Comparison of ENCODE assay signal across 13 cellular contexts in genomic region chr10:74032900-74033655, GRCh38. TPM values are rescaled to one million over a fixed set of nuclear protein-coding genes. Genes with fewer than 3 reads are reported as not detected.
DNase-seq lines count a peak whose midpoint lies in the region; ATAC-seq, FAIRE-seq and TF ChIP-seq lines count a peak whose summit lies in the region.
"Had no signal": no experiment of that assay in that cellular context is flagged by ENCODE, and none has a peak within 500 bp of the region (broad histone marks: within the 10 kb centered on the region; RNA-seq: fewer than 3 reads in every experiment).

No MANE protein-coding gene starts in this region.

- no peak for TF ChIP-seq CTCF in NB4 (IDR thresholded peaks at IDR 0.05; ENCODE audit: low read depth, low read length)
- no peak for TF ChIP-seq CTCF in sigmoid colon (IDR thresholded peaks at IDR 0.05)

- intact Hi-C loops in sigmoid colon (cut with DNase I) = no loop called here
- intact Hi-C loops in activated CD4-positive, alpha-beta T cell treated with anti-CD3 and anti-CD28 coated beads, Interleukin-2, amount 10 ng/mL, durations not matched to agents 24 days and 14 days (cut with micrococcal nuclease) = no loop called here

- no peaks in the 10 kb centered on the region for H3K9me3 Mint-ChIP-seq in effector memory CD8-positive, alpha-beta T cell
- no peaks in the 10 kb centered on the region for H3K9me3 Mint-ChIP-seq in activated CD4-positive, alpha-beta T cell treated with anti-CD3 and anti-CD28 coated beads, Interleukin-2, amount 10 ng/mL, durations not matched to agents 24 days and 14 days

- peaks cover 0 to 88% (median 60%) of the 10 kb centered on the region in 4 donors for H3K4me1 ChIP-seq in sigmoid colon

- peak; percentile 27 for FAIRE-seq in H54 (lab: Jason Lieb, UNC)
- FAIRE-seq: endothelial cell of umbilical vein had no signal

- 75 to 80% methylated on average over 3 of the region's 3 CpGs for WGBS in sigmoid colon, 2 donors

- peaks cover 21% of the 10 kb centered on the region for H3K36me3 Mint-ChIP-seq in effector memory CD8-positive, alpha-beta T cell (ENCODE audit: insufficient read depth)
- peaks cover 17% of the 10 kb centered on the region for H3K36me3 Mint-ChIP-seq in activated CD4-positive, alpha-beta T cell treated with anti-CD3 and anti-CD28 coated beads, Interleukin-2, amount 10 ng/mL, durations not matched to agents 24 days and 14 days (ENCODE audit: low read depth)

- no peaks in the 10 kb centered on the region for H3K9me3 ChIP-seq in sigmoid colon
- H3K9me3 ChIP-seq: transverse colon had no signal

- H3K4me1 Mint-ChIP-seq in effector memory CD8-positive, alpha-beta T cell (ENCODE audit: low read depth in 2 of 2) = peaks cover 22 to 23% of the 10 kb centered on the region in 2 donors
- H3K4me1 Mint-ChIP-seq in activated CD4-positive, alpha-beta T cell treated with anti-CD3 and anti-CD28 coated beads, Interleukin-2, amount 10 ng/mL, durations not matched to agents 24 days and 14 days = peaks cover 28% of the 10 kb centered on the region

- no peaks in the 10 kb centered on the region for H3K27me3 ChIP-seq in sigmoid colon
- H3K27me3 ChIP-seq: transverse colon had no signal

- H3K36me3 ChIP-seq in sigmoid colon = peaks cover 0 to 5% (median 2%) of the 10 kb centered on the region in 4 donors

- H3K27ac ChIP-seq in sigmoid colon = peak overlapping the region in 3 of 4 donors; percentile 17 to 73 (median 63)
- H3K27ac ChIP-seq: transverse colon had no signal

- no peak overlapping the region for H3K4me3 Mint-ChIP-seq in effector memory CD8-positive, alpha-beta T cell
- no peak overlapping the region for H3K4me3 Mint-ChIP-seq in activated CD4-positive, alpha-beta T cell treated with anti-CD3 and anti-CD28 coated beads, Interleukin-2, amount 10 ng/mL, durations not matched to agents 24 days and 14 days
- H3K4me3 Mint-ChIP-seq: activated CD8-positive, alpha-beta T cell treated with anti-CD3 and anti-CD28 coated beads, Interleukin-2, amount 10 ng/mL, durations not matched to agents 7 days and 5 days had no signal

- no peaks in the 10 kb centered on the region for H3K27me3 Mint-ChIP-seq in effector memory CD8-positive, alpha-beta T cell
- H3K27me3 Mint-ChIP-seq in activated CD4-positive, alpha-beta T cell treated with anti-CD3 and anti-CD28 coated beads, Interleukin-2, amount 10 ng/mL, durations not matched to agents 24 days and 14 days = no peaks in the 10 kb centered on the region

- DNase-seq in H54 (ENCODE audit: insufficient read length, low spot score) (no peak), NB4 (ENCODE audit: low read depth) (peak; percentile 74), sigmoid colon (no peak), pons (ENCODE audit: low spot score) (no peak), erythroblast (lab: John Stamatoyannopoulos, UW) (no peak), DMS114 treated with DMSO at 0.1 percent for 48 hours (lab: John Stamatoyannopoulos, UW; ENCODE audit: unreplicated experiment) (no peak)
- DNase-seq in effector memory CD8-positive, alpha-beta T cell = no peak
- no peak for DNase-seq in activated CD4-positive, alpha-beta T cell treated with anti-CD3 and anti-CD28 coated beads, Interleukin-2, amount 10 ng/mL, durations not matched to agents 24 days and 14 days
- DNase-seq: activated CD8-positive, alpha-beta T cell treated with anti-CD3 and anti-CD28 coated beads, Interleukin-2, amount 10 ng/mL, durations not matched to agents 7 days and 5 days; left ventricle myocardium superior; NCI-H510A; transverse colon had no signal

- TF ChIP-seq EP300 in sigmoid colon (IDR thresholded peaks at IDR 0.05) = no peak

- H3K27ac Mint-ChIP-seq in effector memory CD8-positive, alpha-beta T cell = peak overlapping the region; percentile 53 to 75
- no peak overlapping the region for H3K27ac Mint-ChIP-seq in activated CD4-positive, alpha-beta T cell treated with anti-CD3 and anti-CD28 coated beads, Interleukin-2, amount 10 ng/mL, durations not matched to agents 24 days and 14 days
- H3K27ac Mint-ChIP-seq: activated CD8-positive, alpha-beta T cell treated with anti-CD3 and anti-CD28 coated beads, Interleukin-2, amount 10 ng/mL, durations not matched to agents 7 days and 5 days had no signal

- TF ChIP-seq POLR2A in H54 (IDR thresholded peaks at IDR 0.05; ENCODE audit: low read depth, low read length) (no peak), NB4 (IDR thresholded peaks at IDR 0.05; ENCODE audit: extremely low read depth, insufficient read length) (no peak), sigmoid colon (IDR thresholded peaks at IDR 0.05) (no peak), erythroblast (IDR thresholded peaks at IDR 0.05; ENCODE audit: low read length) (no peak)

- no peak overlapping the region for H3K4me3 ChIP-seq in NB4 (ENCODE audit: low read depth, low read length)
- no peak overlapping the region for H3K4me3 ChIP-seq in sigmoid colon
- H3K4me3 ChIP-seq: transverse colon had no signal

- ATAC-seq in effector memory CD8-positive, alpha-beta T cell (replicated peaks) = no peak
- ATAC-seq: activated CD8-positive, alpha-beta T cell treated with anti-CD3 and anti-CD28 coated beads, Interleukin-2, amount 10 ng/mL, durations not matched to agents 7 days and 5 days had no signal

RNA-seq across cellular contexts. Expression of gene VCL, which starts 35.2 kb away (rescaled TPM):
- total RNA-seq in sigmoid colon = 100 to 1,000 TPM; 179 to 451 (median 305) TPM
- polyA plus RNA-seq in sigmoid colon = 10 to 100 TPM in 1 of 3 donors, 1 to 10 TPM in 2; 6.2 to 47.4 (median 6.6) TPM
- total RNA-seq in activated CD4-positive, alpha-beta T cell treated with anti-CD3 and anti-CD28 coated beads, Interleukin-2, amount 10 ng/mL, durations not matched to agents 24 days and 14 days = 26.1 and 26.8 TPM in 2 replicates
